In the genomic region with DNA sequence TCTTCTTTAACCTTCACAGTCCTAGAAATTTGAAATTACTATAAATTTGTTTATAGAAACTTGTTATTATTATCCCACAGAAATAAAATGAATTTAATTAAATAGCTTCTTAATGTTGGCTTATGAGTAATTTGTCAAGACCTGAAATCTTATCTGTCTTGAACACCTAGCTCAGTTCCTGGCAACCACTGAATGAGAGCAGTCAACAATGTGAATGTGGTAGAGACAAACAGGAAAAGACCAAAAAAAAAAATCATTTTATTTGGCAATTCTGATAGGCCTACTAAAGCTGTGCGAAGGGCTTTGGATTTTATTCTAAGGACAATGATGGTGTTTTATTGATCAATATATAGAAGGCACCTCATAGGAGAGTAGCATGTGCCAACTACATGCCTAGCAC, we compare ENCODE assay signal across 18 cellular contexts.
A peak's percentile ranks its signal among the peaks of the same experiment; 100 is the strongest.
DNase-seq lines count a peak whose midpoint lies in the region; ATAC-seq and TF ChIP-seq lines count a peak whose summit lies in the region.
"Had no signal": no experiment of that assay in that cellular context is flagged by ENCODE, and none has a peak within 500 bp of the region (broad histone marks: within the 10 kb centered on the region; RNA-seq: fewer than 3 reads in every experiment).

No MANE protein-coding gene starts in this region.

- H3K27ac ChIP-seq in GM23338 (ENCODE audit: low read depth), result no peak overlapping the region
- H3K27ac ChIP-seq in hepatocyte, result peak overlapping the region; percentile 84
- H3K27ac ChIP-seq in thoracic aorta, result peak overlapping the region; percentile 59 to 81
- H3K27ac ChIP-seq in CD8-positive, alpha-beta memory T cell (ENCODE audit: low read depth, low read length), result no peak overlapping the region

- no peaks in the 10 kb centered on the region for H3K79me2 ChIP-seq in GM23338 (replicated peaks; ENCODE audit: insufficient read depth)
- no peaks in the 10 kb centered on the region for H3K79me2 ChIP-seq in hepatocyte

- H3K27me3 ChIP-seq in GM23338 (ENCODE audit: insufficient read depth) (no peaks in the 10 kb centered on the region), hepatocyte (no peaks in the 10 kb centered on the region), thoracic aorta (replicated peaks; ENCODE audit: insufficient read depth) (no peaks in the 10 kb centered on the region)
- H3K27me3 ChIP-seq in CD8-positive, alpha-beta memory T cell (ENCODE audit: insufficient read depth, low read length, poor library complexity, severe bottlenecking), result no peaks in the 10 kb centered on the region
- H3K27me3 ChIP-seq: brain microvascular endothelial cell had no signal

- H3K27ac Mint-ChIP-seq in GM23338, result no peak overlapping the region
- H3K27ac Mint-ChIP-seq in CD8-positive, alpha-beta memory T cell, result peak overlapping the region in 2 of 8 donors; percentile 11 to 19
- H3K27ac Mint-ChIP-seq: activated naive CD8-positive, alpha-beta T cell; B cell had no signal

- no peak for TF ChIP-seq CTCF in GM23338 (conservative IDR thresholded peaks at IDR 0.05; ENCODE audit: low read depth in 2 of 2)
- TF ChIP-seq CTCF in cardiac fibroblast (IDR thresholded peaks at IDR 0.05; ENCODE audit: low read depth, low read length), result no peak
- TF ChIP-seq CTCF in hepatocyte (IDR thresholded peaks at IDR 0.05; ENCODE audit: poor library complexity), result no peak
- no peak for TF ChIP-seq CTCF in thoracic aorta (IDR thresholded peaks at IDR 0.05)

- no peaks in the 10 kb centered on the region for H3K9me3 Mint-ChIP-seq in GM23338
- H3K9me3 Mint-ChIP-seq in CD8-positive, alpha-beta memory T cell, result no peaks in the 10 kb centered on the region
- H3K9me3 Mint-ChIP-seq: activated T-cell treated with anti-CD3 and anti-CD28 coated beads, Interleukin-2, amount 50 U/mL, for 72 hours; nephron progenitor cell; stimulated activated effector memory CD8-positive, alpha-beta T cell treated with anti-CD3 and anti-CD28 coated beads, Interleukin-12 subunit alpha, Interleukin-12 subunit beta, amount 100 ng/mL, for 72 hours had no signal

- H3K4me1 ChIP-seq in GM23338 (ENCODE audit: insufficient read depth) (0 out of 2 replicates have a peak, but pooled peaks cover 9% of the 10 kb centered on the region), hepatocyte (ENCODE audit: insufficient read depth) (peaks cover 9% of the 10 kb centered on the region), thoracic aorta (ENCODE audit: control insufficient read depth in 1 of 2, low read depth in 2 of 2) (peaks cover 21 to 30% of the 10 kb centered on the region in 2 donors)
- no peaks in the 10 kb centered on the region for H3K4me1 ChIP-seq in CD8-positive, alpha-beta memory T cell (ENCODE audit: insufficient read depth, low read length)

- CTCF ChIA-PET in CD8-positive, alpha-beta memory T cell (lab: Charles Lee), result no interaction called here

- H4K20me1 ChIP-seq in GM23338 (replicated peaks; ENCODE audit: insufficient read depth) (no peaks in the 10 kb centered on the region), hepatocyte (ENCODE audit: insufficient read depth, poor library complexity, severe bottlenecking) (no peaks in the 10 kb centered on the region)

- no peak overlapping the region for H3K4me3 Mint-ChIP-seq in GM23338
- H3K4me3 Mint-ChIP-seq in CD8-positive, alpha-beta memory T cell, result no peak overlapping the region
- H3K4me3 Mint-ChIP-seq: activated naive CD8-positive, alpha-beta T cell; activated T-cell treated with anti-CD3 and anti-CD28 coated beads, Interleukin-2, amount 50 U/mL, for 72 hours; B cell; stimulated activated effector memory CD8-positive, alpha-beta T cell treated with anti-CD3 and anti-CD28 coated beads, Interleukin-12 subunit alpha, Interleukin-12 subunit beta, amount 100 ng/mL, for 72 hours had no signal

- H3K4me3 ChIP-seq in GM23338 (no peak overlapping the region), cardiac fibroblast (replicated peaks in 1 of 2; ENCODE audit: low read depth in 2 of 2, low read length in 2 of 2) (no peak overlapping the region), hepatocyte (no peak overlapping the region), thoracic aorta (no peak overlapping the region)
- H3K4me3 ChIP-seq in CD8-positive, alpha-beta memory T cell (ENCODE audit: low read length), result no peak overlapping the region

- no peaks in the 10 kb centered on the region for H3K27me3 Mint-ChIP-seq in GM23338 (ENCODE audit: insufficient read depth, low read depth, poor library complexity)
- H3K27me3 Mint-ChIP-seq in CD8-positive, alpha-beta memory T cell, result no peaks in the 10 kb centered on the region
- H3K27me3 Mint-ChIP-seq: activated naive CD8-positive, alpha-beta T cell had no signal

- no peaks in the 10 kb centered on the region; the same call in 1 of the 2 replicates for H3K9me2 ChIP-seq in GM23338 (ENCODE audit: insufficient read depth)
- H3K9me2 ChIP-seq in hepatocyte (replicated peaks; ENCODE audit: insufficient read depth), result no peaks in the 10 kb centered on the region

- no peaks in the 10 kb centered on the region for H3K36me3 Mint-ChIP-seq in GM23338 (ENCODE audit: low read depth)
- peaks cover 0 to 10% (median 7%) of the 10 kb centered on the region in 3 donors for H3K36me3 Mint-ChIP-seq in CD8-positive, alpha-beta memory T cell
- H3K36me3 Mint-ChIP-seq: stimulated activated effector memory CD8-positive, alpha-beta T cell treated with anti-CD3 and anti-CD28 coated beads, Interleukin-12 subunit alpha, Interleukin-12 subunit beta, amount 100 ng/mL, for 72 hours had no signal

- H3K9me3 ChIP-seq in hepatocyte (ENCODE audit: low read depth), result no peaks in the 10 kb centered on the region
- no peaks in the 10 kb centered on the region for H3K9me3 ChIP-seq in thoracic aorta
- no peaks in the 10 kb centered on the region for H3K9me3 ChIP-seq in CD8-positive, alpha-beta memory T cell (ENCODE audit: low read length)

- no peak overlapping the region for H3K4me2 ChIP-seq in GM23338
- no peak overlapping the region for H3K4me2 ChIP-seq in hepatocyte

- ATAC-seq in GM23338, result no peak
- no peak for ATAC-seq in thoracic aorta (ENCODE audit: insufficient number of reproducible peaks, low FRiP score, low read depth)
- ATAC-seq: activated T-cell treated with anti-CD3 and anti-CD28 coated beads, Interleukin-2, amount 50 U/mL, for 72 hours; stimulated activated effector memory CD8-positive, alpha-beta T cell treated with anti-CD3 and anti-CD28 coated beads, Interleukin-12 subunit alpha, Interleukin-12 subunit beta, amount 100 ng/mL, for 72 hours had no signal

- POLR2A ChIA-PET in CD8-positive, alpha-beta memory T cell (lab: Charles Lee), result no interaction called here

- 97% methylated on average over 1 of the region's 1 CpG for WGBS in hepatocyte (ENCODE audit: low lambda C conversion rate, missing lambda C conversion rate)

- DNase-seq in GM23338 (ENCODE audit: low spot score) (no peak), cardiac fibroblast (ENCODE audit: low read depth in 2 of 2) (peak; percentile 8 to 12), hepatocyte (ENCODE audit: low spot score) (no peak), thoracic aorta (ENCODE audit: low spot score) (no peak), H4 (ENCODE audit: low spot score) (no peak), UCSD-AML1 (lab: John Stamatoyannopoulos, UW; ENCODE audit: unreplicated experiment) (no peak)
- DNase-seq in CD8-positive, alpha-beta memory T cell, result no peak
- DNase-seq: activated T-cell treated with anti-CD3 and anti-CD28 coated beads, Interleukin-2, amount 50 U/mL, for 72 hours; brain microvascular endothelial cell; Karpas-422; kidney; NCI-H526 treated with DMSO at 0.1 percent for 48 hours; nephron progenitor cell; SHP77 treated with DMSO at 0.1 percent for 48 hours; stimulated activated CD4-positive, alpha-beta T cell treated with anti-CD3 and anti-CD28 coated beads, Interleukin-15, amount 100 ng/mL, for 24 hours had no signal

- no peaks in the 10 kb centered on the region for H3F3A ChIP-seq in GM23338 (replicated peaks; ENCODE audit: low read depth)

- peaks cover 14% of the 10 kb centered on the region for H3K4me1 Mint-ChIP-seq in GM23338
- peaks cover 7 to 25% (median 18%) of the 10 kb centered on the region in 3 donors for H3K4me1 Mint-ChIP-seq in CD8-positive, alpha-beta memory T cell
- H3K4me1 Mint-ChIP-seq: B cell had no signal

- peak overlapping the region; percentile 30; the same call in 1 of the 2 replicates for H2AFZ ChIP-seq in GM23338
- H2AFZ ChIP-seq in hepatocyte, result no peak overlapping the region

- H3K36me3 ChIP-seq in GM23338 (ENCODE audit: insufficient read depth), result no peaks in the 10 kb centered on the region
- H3K36me3 ChIP-seq in hepatocyte (replicated peaks; ENCODE audit: insufficient read depth, low read depth), result no peaks in the 10 kb centered on the region
- no peaks in the 10 kb centered on the region for H3K36me3 ChIP-seq in thoracic aorta
- no peaks in the 10 kb centered on the region for H3K36me3 ChIP-seq in CD8-positive, alpha-beta memory T cell (ENCODE audit: insufficient read depth, low read length)
- H3K36me3 ChIP-seq: brain microvascular endothelial cell had no signal

TF ChIP-seq in GM23338, 12 proteins besides CTCF, POLR2A, EP300 and RAD21:
- TF ChIP-seq CREB1 (CRISPR knock-in tag; IDR thresholded peaks at IDR 0.05; ENCODE audit: low read depth) (no peak), JUNB (IDR thresholded peaks at IDR 0.05; ENCODE audit: unreplicated experiment) (no peak)
- TF ChIP-seq, protein P1, sequence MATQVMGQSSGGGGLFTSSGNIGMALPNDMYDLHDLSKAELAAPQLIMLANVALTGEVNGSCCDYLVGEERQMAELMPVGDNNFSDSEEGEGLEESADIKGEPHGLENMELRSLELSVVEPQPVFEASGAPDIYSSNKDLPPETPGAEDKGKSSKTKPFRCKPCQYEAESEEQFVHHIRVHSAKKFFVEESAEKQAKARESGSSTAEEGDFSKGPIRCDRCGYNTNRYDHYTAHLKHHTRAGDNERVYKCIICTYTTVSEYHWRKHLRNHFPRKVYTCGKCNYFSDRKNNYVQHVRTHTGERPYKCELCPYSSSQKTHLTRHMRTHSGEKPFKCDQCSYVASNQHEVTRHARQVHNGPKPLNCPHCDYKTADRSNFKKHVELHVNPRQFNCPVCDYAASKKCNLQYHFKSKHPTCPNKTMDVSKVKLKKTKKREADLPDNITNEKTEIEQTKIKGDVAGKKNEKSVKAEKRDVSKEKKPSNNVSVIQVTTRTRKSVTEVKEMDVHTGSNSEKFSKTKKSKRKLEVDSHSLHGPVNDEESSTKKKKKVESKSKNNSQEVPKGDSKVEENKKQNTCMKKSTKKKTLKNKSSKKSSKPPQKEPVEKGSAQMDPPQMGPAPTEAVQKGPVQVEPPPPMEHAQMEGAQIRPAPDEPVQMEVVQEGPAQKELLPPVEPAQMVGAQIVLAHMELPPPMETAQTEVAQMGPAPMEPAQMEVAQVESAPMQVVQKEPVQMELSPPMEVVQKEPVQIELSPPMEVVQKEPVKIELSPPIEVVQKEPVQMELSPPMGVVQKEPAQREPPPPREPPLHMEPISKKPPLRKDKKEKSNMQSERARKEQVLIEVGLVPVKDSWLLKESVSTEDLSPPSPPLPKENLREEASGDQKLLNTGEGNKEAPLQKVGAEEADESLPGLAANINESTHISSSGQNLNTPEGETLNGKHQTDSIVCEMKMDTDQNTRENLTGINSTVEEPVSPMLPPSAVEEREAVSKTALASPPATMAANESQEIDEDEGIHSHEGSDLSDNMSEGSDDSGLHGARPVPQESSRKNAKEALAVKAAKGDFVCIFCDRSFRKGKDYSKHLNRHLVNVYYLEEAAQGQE (IDR thresholded peaks at IDR 0.05; ENCODE audit: unreplicated experiment), result no peak

Comparison
In these comparisons a context has a peak if more than half of its experiments do, and no peak if none do; other contexts are left out.
1. DNase-seq: peak in cardiac fibroblast (2 of 2); none in GM23338 (single experiment), hepatocyte (single experiment), thoracic aorta (single experiment), CD8-positive, alpha-beta memory T cell (0 of 5), H4 (single experiment) and UCSD-AML1 (single experiment).
2. H3K27ac ChIP-seq: peak in hepatocyte (single experiment) and thoracic aorta (2 of 2); none in GM23338 (single experiment) and CD8-positive, alpha-beta memory T cell (single experiment).